ENCODE assay signal across 17 cellular contexts in genomic region chr12:93497456-93497855, GRCh38. TPM values are rescaled to one million over a fixed set of nuclear protein-coding genes. Genes with fewer than 3 reads are reported as not detected.
DNase-seq lines count a peak whose midpoint lies in the region; ATAC-seq and TF ChIP-seq lines count a peak whose summit lies in the region.
"Had no signal": no experiment of that assay in that cellular context is flagged by ENCODE, and none has a peak within 500 bp of the region (broad histone marks: within the 10 kb centered on the region; RNA-seq: fewer than 3 reads in every experiment).

No MANE protein-coding gene starts in this region.

- no peak for TF ChIP-seq CTCF in brain (conservative IDR thresholded peaks at IDR 0.05)

- H3K4me1 Mint-ChIP-seq in stimulated activated naive CD8-positive, alpha-beta T cell treated with anti-CD3 and anti-CD28 coated beads, Interleukin-15, Interleukin-2, amounts not matched to agents 100 ng/mL and 50 ng/mL, for 24 hours (ENCODE audit: low read depth), result peaks cover 12% of the 10 kb centered on the region
- no peaks in the 10 kb centered on the region for H3K4me1 Mint-ChIP-seq in brain

- no peak overlapping the region for H3K4me3 Mint-ChIP-seq in stimulated activated naive CD8-positive, alpha-beta T cell treated with anti-CD3 and anti-CD28 coated beads, Interleukin-15, Interleukin-2, amounts not matched to agents 100 ng/mL and 50 ng/mL, for 24 hours
- H3K4me3 Mint-ChIP-seq in brain, result no peak overlapping the region
- H3K4me3 Mint-ChIP-seq: H9 had no signal

- DNase-seq in stimulated activated naive CD8-positive, alpha-beta T cell treated with anti-CD3 and anti-CD28 coated beads, Interleukin-15, Interleukin-2, amounts not matched to agents 100 U/mL and 50 U/mL, for 24 hours, result no peak
- DNase-seq in RKO (ENCODE audit: low spot score), result peak; percentile 7
- no peak for DNase-seq in NCI-H69 (lab: John Stamatoyannopoulos, UW)
- no peak for DNase-seq in NCI-H1694 (lab: John Stamatoyannopoulos, UW)
- DNase-seq in C1 segment of cervical spinal cord (lab: John Stamatoyannopoulos, UW), result no peak
- DNase-seq: BE2C, H9, Karpas-422, MM.1S, NCI-H1105 treated with DMSO at 0.1 percent for 48 hours, NCI-H187 treated with DMSO at 0.1 percent for 48 hours, NCI-H446, NCI-H748 treated with DMSO at 0.1 percent for 48 hours, PC-9, Right ventricle myocardium superior had no signal

- H3K9me3 Mint-ChIP-seq in stimulated activated naive CD8-positive, alpha-beta T cell treated with anti-CD3 and anti-CD28 coated beads, Interleukin-15, Interleukin-2, amounts not matched to agents 100 ng/mL and 50 ng/mL, for 24 hours, result no peaks in the 10 kb centered on the region
- H3K9me3 Mint-ChIP-seq in brain, result no peaks in the 10 kb centered on the region
- H3K9me3 Mint-ChIP-seq: H9 had no signal

- H3K27me3 Mint-ChIP-seq in stimulated activated naive CD8-positive, alpha-beta T cell treated with anti-CD3 and anti-CD28 coated beads, Interleukin-15, Interleukin-2, amounts not matched to agents 100 ng/mL and 50 ng/mL, for 24 hours, result no peaks in the 10 kb centered on the region
- H3K27me3 Mint-ChIP-seq in brain, result no peaks in the 10 kb centered on the region

- peaks cover 31% of the 10 kb centered on the region for H3K36me3 Mint-ChIP-seq in stimulated activated naive CD8-positive, alpha-beta T cell treated with anti-CD3 and anti-CD28 coated beads, Interleukin-15, Interleukin-2, amounts not matched to agents 100 ng/mL and 50 ng/mL, for 24 hours (ENCODE audit: low read depth)
- H3K36me3 Mint-ChIP-seq in brain, result peaks cover 54% of the 10 kb centered on the region

- ATAC-seq in stimulated activated naive CD8-positive, alpha-beta T cell treated with anti-CD3 and anti-CD28 coated beads, Interleukin-15, Interleukin-2, amounts not matched to agents 100 U/mL and 50 U/mL, for 24 hours, result no peak

- H3K27ac Mint-ChIP-seq in stimulated activated naive CD8-positive, alpha-beta T cell treated with anti-CD3 and anti-CD28 coated beads, Interleukin-15, Interleukin-2, amounts not matched to agents 100 ng/mL and 50 ng/mL, for 24 hours, result peak overlapping the region; percentile 3
- peak overlapping the region in 3 of 5 experiments; percentile 1 to 16 (median 10) for H3K27ac Mint-ChIP-seq in brain

RNA-seq across cellular contexts. Expression of gene MRPL42, which starts 30.1 kb away (rescaled TPM):
- polyA plus RNA-seq in brain (ENCODE audit: insufficient read depth, low read depth, low replicate concordance), result 33.3 TPM

RNA-seq across cellular contexts. Expression of gene UBE2N, which starts 55.7 kb away (rescaled TPM):
- polyA plus RNA-seq in brain (ENCODE audit: insufficient read depth, low read depth, low replicate concordance), result 98.7 TPM
